ENCODE assay signal across 1 cellular context in the genomic region with DNA sequence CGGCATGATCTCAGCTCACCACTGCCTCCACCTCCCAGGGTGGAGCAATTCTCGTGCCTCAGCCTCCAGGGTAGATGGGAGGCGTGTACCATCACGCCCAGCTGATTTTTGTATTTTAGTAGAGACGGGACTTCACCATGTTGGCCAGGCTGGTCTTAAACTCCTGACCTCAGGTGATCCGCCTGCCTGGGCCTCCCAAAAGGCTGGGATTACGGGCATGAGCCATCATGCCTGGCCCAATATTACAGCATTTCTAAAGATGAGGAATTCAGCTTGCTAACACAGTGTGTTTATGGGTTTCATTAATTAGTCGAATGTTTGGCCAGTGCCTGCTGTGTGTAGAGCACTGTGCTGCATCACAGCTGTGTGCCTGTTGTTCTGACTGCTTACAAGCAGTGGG.
TF ChIP-seq lines count a peak whose summit lies in the region.

No MANE protein-coding gene starts in this region.

TF ChIP-seq in H1, 55 proteins besides CTCF, POLR2A, EP300 and RAD21:
- TF ChIP-seq TAF7 (optimal IDR thresholded peaks at IDR 0.05; ENCODE audit: borderline replicate concordance, low read depth, low read length) (no peak), MAFK (IDR thresholded peaks at IDR 0.05; ENCODE audit: low read depth, low read length) (no peak), RXRA (IDR thresholded peaks at IDR 0.05; ENCODE audit: insufficient read depth, low read depth, low read length) (no peak), HDAC6 (IDR thresholded peaks at IDR 0.05; ENCODE audit: low read depth, low read length) (no peak), SP4 (IDR thresholded peaks at IDR 0.05; ENCODE audit: low read length) (no peak), SIRT6 (IDR thresholded peaks at IDR 0.05; ENCODE audit: low read length) (no peak), SUZ12 (IDR thresholded peaks at IDR 0.05; ENCODE audit: low read length) (no peak), JUND (IDR thresholded peaks at IDR 0.05; ENCODE audit: low read length) (no peak), GTF2F1 (IDR thresholded peaks at IDR 0.05; ENCODE audit: borderline replicate concordance, low read depth, low read length) (no peak), KDM4A (IDR thresholded peaks at IDR 0.05; ENCODE audit: low read depth, low read length, severe bottlenecking) (no peak)
- TF ChIP-seq, protein P1, sequence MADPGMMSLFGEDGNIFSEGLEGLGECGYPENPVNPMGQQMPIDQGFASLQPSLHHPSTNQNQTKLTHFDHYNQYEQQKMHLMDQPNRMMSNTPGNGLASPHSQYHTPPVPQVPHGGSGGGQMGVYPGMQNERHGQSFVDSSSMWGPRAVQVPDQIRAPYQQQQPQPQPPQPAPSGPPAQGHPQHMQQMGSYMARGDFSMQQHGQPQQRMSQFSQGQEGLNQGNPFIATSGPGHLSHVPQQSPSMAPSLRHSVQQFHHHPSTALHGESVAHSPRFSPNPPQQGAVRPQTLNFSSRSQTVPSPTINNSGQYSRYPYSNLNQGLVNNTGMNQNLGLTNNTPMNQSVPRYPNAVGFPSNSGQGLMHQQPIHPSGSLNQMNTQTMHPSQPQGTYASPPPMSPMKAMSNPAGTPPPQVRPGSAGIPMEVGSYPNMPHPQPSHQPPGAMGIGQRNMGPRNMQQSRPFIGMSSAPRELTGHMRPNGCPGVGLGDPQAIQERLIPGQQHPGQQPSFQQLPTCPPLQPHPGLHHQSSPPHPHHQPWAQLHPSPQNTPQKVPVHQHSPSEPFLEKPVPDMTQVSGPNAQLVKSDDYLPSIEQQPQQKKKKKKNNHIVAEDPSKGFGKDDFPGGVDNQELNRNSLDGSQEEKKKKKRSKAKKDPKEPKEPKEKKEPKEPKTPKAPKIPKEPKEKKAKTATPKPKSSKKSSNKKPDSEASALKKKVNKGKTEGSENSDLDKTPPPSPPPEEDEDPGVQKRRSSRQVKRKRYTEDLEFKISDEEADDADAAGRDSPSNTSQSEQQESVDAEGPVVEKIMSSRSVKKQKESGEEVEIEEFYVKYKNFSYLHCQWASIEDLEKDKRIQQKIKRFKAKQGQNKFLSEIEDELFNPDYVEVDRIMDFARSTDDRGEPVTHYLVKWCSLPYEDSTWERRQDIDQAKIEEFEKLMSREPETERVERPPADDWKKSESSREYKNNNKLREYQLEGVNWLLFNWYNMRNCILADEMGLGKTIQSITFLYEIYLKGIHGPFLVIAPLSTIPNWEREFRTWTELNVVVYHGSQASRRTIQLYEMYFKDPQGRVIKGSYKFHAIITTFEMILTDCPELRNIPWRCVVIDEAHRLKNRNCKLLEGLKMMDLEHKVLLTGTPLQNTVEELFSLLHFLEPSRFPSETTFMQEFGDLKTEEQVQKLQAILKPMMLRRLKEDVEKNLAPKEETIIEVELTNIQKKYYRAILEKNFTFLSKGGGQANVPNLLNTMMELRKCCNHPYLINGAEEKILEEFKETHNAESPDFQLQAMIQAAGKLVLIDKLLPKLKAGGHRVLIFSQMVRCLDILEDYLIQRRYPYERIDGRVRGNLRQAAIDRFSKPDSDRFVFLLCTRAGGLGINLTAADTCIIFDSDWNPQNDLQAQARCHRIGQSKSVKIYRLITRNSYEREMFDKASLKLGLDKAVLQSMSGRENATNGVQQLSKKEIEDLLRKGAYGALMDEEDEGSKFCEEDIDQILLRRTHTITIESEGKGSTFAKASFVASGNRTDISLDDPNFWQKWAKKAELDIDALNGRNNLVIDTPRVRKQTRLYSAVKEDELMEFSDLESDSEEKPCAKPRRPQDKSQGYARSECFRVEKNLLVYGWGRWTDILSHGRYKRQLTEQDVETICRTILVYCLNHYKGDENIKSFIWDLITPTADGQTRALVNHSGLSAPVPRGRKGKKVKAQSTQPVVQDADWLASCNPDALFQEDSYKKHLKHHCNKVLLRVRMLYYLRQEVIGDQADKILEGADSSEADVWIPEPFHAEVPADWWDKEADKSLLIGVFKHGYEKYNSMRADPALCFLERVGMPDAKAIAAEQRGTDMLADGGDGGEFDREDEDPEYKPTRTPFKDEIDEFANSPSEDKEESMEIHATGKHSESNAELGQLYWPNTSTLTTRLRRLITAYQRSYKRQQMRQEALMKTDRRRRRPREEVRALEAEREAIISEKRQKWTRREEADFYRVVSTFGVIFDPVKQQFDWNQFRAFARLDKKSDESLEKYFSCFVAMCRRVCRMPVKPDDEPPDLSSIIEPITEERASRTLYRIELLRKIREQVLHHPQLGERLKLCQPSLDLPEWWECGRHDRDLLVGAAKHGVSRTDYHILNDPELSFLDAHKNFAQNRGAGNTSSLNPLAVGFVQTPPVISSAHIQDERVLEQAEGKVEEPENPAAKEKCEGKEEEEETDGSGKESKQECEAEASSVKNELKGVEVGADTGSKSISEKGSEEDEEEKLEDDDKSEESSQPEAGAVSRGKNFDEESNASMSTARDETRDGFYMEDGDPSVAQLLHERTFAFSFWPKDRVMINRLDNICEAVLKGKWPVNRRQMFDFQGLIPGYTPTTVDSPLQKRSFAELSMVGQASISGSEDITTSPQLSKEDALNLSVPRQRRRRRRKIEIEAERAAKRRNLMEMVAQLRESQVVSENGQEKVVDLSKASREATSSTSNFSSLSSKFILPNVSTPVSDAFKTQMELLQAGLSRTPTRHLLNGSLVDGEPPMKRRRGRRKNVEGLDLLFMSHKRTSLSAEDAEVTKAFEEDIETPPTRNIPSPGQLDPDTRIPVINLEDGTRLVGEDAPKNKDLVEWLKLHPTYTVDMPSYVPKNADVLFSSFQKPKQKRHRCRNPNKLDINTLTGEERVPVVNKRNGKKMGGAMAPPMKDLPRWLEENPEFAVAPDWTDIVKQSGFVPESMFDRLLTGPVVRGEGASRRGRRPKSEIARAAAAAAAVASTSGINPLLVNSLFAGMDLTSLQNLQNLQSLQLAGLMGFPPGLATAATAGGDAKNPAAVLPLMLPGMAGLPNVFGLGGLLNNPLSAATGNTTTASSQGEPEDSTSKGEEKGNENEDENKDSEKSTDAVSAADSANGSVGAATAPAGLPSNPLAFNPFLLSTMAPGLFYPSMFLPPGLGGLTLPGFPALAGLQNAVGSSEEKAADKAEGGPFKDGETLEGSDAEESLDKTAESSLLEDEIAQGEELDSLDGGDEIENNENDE (IDR thresholded peaks at IDR 0.05; ENCODE audit: insufficient replicate concordance, low read length): no peak
- TF ChIP-seq, protein P2, sequence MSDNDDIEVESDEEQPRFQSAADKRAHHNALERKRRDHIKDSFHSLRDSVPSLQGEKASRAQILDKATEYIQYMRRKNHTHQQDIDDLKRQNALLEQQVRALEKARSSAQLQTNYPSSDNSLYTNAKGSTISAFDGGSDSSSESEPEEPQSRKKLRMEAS (IDR thresholded peaks at IDR 0.05): no peak
